35 cellular contexts compared by ENCODE assay signal in the genomic region with DNA sequence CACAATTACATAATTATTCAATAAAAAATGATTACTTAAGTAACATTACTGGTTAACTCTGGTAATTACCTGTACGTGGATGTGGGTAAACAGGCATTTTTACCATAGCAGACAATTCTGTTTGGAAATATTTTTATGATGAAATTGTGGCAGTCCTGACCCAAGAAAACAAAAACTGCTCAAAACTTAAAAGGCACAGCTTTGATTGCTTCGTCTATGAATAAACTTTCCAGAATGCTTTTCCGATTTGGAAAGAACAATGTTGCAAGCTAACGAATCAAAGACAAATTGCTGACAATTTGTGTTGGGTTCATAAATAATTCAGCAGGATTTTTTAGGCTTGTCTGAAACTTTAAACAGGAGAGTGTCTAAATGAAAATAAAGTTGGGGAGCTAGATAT.
DNase-seq lines count a peak whose midpoint lies in the region; ATAC-seq and TF ChIP-seq lines count a peak whose summit lies in the region.
"Had no signal": no experiment of that assay in that cellular context is flagged by ENCODE, and none has a peak within 500 bp of the region (broad histone marks: within the 10 kb centered on the region; RNA-seq: fewer than 3 reads in every experiment).

No MANE protein-coding gene starts in this region.

- no peaks in the 10 kb centered on the region for H3K36me3 ChIP-seq in SK-N-SH (replicated peaks in 1 of 2; ENCODE audit: control insufficient read depth in 1 of 2, insufficient read depth in 2 of 2, low read length in 1 of 2)
- H3K36me3 ChIP-seq in breast epithelium, result no peaks in the 10 kb centered on the region
- no peaks in the 10 kb centered on the region for H3K36me3 ChIP-seq in adipocyte (ENCODE audit: control insufficient read depth, insufficient read depth, low read length, severe bottlenecking)
- H3K36me3 ChIP-seq in Peyer's patch, result no peaks in the 10 kb centered on the region
- H3K36me3 ChIP-seq in transverse colon, result no peaks in the 10 kb centered on the region
- H3K36me3 ChIP-seq: BE2C; BLaER1; BLaER1 treated with 17β-estradiol and CSF1 and Interleukin-3, amounts not matched to agents 10 nM and 100 nM had no signal

- H3K79me2 ChIP-seq in SK-N-SH (ENCODE audit: insufficient read depth), result no peaks in the 10 kb centered on the region

- H3K27me3 ChIP-seq in SK-N-SH (ENCODE audit: insufficient read depth) (no peaks in the 10 kb centered on the region), breast epithelium (no peaks in the 10 kb centered on the region), adipocyte (replicated peaks; ENCODE audit: control insufficient read depth, insufficient read depth, low read length) (no peaks in the 10 kb centered on the region), Peyer's patch (no peaks in the 10 kb centered on the region), transverse colon (no peaks in the 10 kb centered on the region)
- H3K27me3 ChIP-seq: BE2C; BLaER1; BLaER1 treated with 17β-estradiol and CSF1 and Interleukin-3, amounts not matched to agents 10 nM and 100 nM had no signal

- intact Hi-C loops in MCF 10A (cut with micrococcal nuclease), result no loop called here
- intact Hi-C loops in breast epithelium (cut with DNase I; ENCODE audit: low total_unique reads), result no loop called here
- intact Hi-C loops in transverse colon (cut with DNase I; ENCODE audit: low total_unique reads), result no loop called here

- ATAC-seq in SK-N-SH treated with all-trans-retinoic acid at 6 μM for 48 hours (no peak), omental fat pad (ENCODE audit: low FRiP score) (peak; percentile 67)
- ATAC-seq: A549; CD8-positive, alpha-beta T cell had no signal

- no peaks in the 10 kb centered on the region for H3K9me3 ChIP-seq in SK-N-SH
- H3K9me3 ChIP-seq in breast epithelium, result no peaks in the 10 kb centered on the region
- H3K9me3 ChIP-seq in adipocyte (ENCODE audit: control insufficient read depth, low read length), result no peaks in the 10 kb centered on the region
- no peaks in the 10 kb centered on the region for H3K9me3 ChIP-seq in Peyer's patch
- H3K9me3 ChIP-seq in transverse colon, result no peaks in the 10 kb centered on the region
- H3K9me3 ChIP-seq: A549; BE2C; BLaER1; BLaER1 treated with 17β-estradiol and CSF1 and Interleukin-3, amounts not matched to agents 10 nM and 100 nM; Caco-2 had no signal

- POLR2A ChIA-PET in SK-N-SH (lab: Yijun Ruan, JAX), result no interaction called here
- POLR2A ChIA-PET in MCF 10A (lab: Yijun Ruan, JAX), result no interaction called here

- in situ Hi-C loops in transverse colon (cut with MboI; ENCODE audit: low pct_ligation_motif_present in 1 of 4, low pct_unique_long_range_greater_than_20kb in 1 of 4, low sequenced_read_pairs in 3 of 4), result no loop called here

- H3K27me3 Mint-ChIP-seq in MCF 10A (ENCODE audit: insufficient read depth, unreplicated experiment), result no peaks in the 10 kb centered on the region
- H3K27me3 Mint-ChIP-seq: B cell; CD4-positive, alpha-beta T cell; CD4-positive, CD25-positive, alpha-beta regulatory T cell; CD8-positive, alpha-beta memory T cell had no signal

- no peak for TF ChIP-seq CTCF in SK-N-SH (IDR thresholded peaks at IDR 0.05)
- TF ChIP-seq CTCF in MCF 10A (IDR thresholded peaks at IDR 0.05; ENCODE audit: unreplicated experiment), result no peak
- no peak for TF ChIP-seq CTCF in breast epithelium (IDR thresholded peaks at IDR 0.05)
- no peak for TF ChIP-seq CTCF in omental fat pad (IDR thresholded peaks at IDR 0.05)
- no peak for TF ChIP-seq CTCF in Peyer's patch (IDR thresholded peaks at IDR 0.05)
- no peak for TF ChIP-seq CTCF in transverse colon (IDR thresholded peaks at IDR 0.05)

- CTCF ChIA-PET in SK-N-SH (lab: Yijun Ruan, JAX) (no interaction called here), MCF 10A (lab: Yijun Ruan, JAX) (no interaction called here)

- no peak for TF ChIP-seq POLR2A in breast epithelium (IDR thresholded peaks at IDR 0.05)
- TF ChIP-seq POLR2A in Peyer's patch (IDR thresholded peaks at IDR 0.05), result no peak
- no peak for TF ChIP-seq POLR2A in transverse colon (IDR thresholded peaks at IDR 0.05)

- peaks cover 8% of the 10 kb centered on the region for H3F3A ChIP-seq in SK-N-SH (replicated peaks; ENCODE audit: insufficient read depth)

- no peak overlapping the region for H3K27ac ChIP-seq in SK-N-SH (ENCODE audit: low read depth in 2 of 2, low read length in 1 of 2)
- H3K27ac ChIP-seq in breast epithelium, result no peak overlapping the region
- no peak overlapping the region for H3K27ac ChIP-seq in Peyer's patch
- no peak overlapping the region for H3K27ac ChIP-seq in transverse colon
- H3K27ac ChIP-seq: 22Rv1; A549; BLaER1; BLaER1 treated with 17β-estradiol and CSF1 and Interleukin-3, amounts not matched to agents 10 nM and 100 nM; C4-2B had no signal

- no peak for TF ChIP-seq EP300 in SK-N-SH (IDR thresholded peaks at IDR 0.05; ENCODE audit: borderline replicate concordance in 1 of 2, low read depth in 1 of 2, low read length in 1 of 2)
- no peak for TF ChIP-seq EP300 in transverse colon (IDR thresholded peaks at IDR 0.05; ENCODE audit: low read depth)

- no peaks in the 10 kb centered on the region for H4K20me1 ChIP-seq in SK-N-SH (ENCODE audit: insufficient read depth)
- H4K20me1 ChIP-seq: BLaER1; BLaER1 treated with 17β-estradiol and CSF1 and Interleukin-3, amounts not matched to agents 10 nM and 100 nM had no signal

- H3K4me1 Mint-ChIP-seq in MCF 10A (ENCODE audit: insufficient read depth, unreplicated experiment), result peaks cover 13% of the 10 kb centered on the region
- H3K4me1 Mint-ChIP-seq: B cell; CD14-positive monocyte; CD4-positive, alpha-beta memory T cell; CD4-positive, CD25-positive, alpha-beta regulatory T cell; CD8-positive, alpha-beta memory T cell had no signal

- WGBS in SK-N-SH (ENCODE audit: low lambda C conversion rate), result 10% methylated on average over 4 of the region's 4 CpGs
- WGBS in transverse colon (ENCODE audit: low coverage in 1 of 2), 2 donors, result 42 to 76% methylated on average over 4 of the region's 4 CpGs

- BruUV-seq in MCF 10A (replicated peaks; lab: Mats Ljungman, UMichigan), result no TSS peak

- H2AFZ ChIP-seq in SK-N-SH (ENCODE audit: low read depth), result 0 out of 2 replicates have a peak overlapping the region, but pooled peaks have one; percentile 2

- H3K9me3 Mint-ChIP-seq in MCF 10A (ENCODE audit: unreplicated experiment), result no peaks in the 10 kb centered on the region
- H3K9me3 Mint-ChIP-seq: CD4-positive, alpha-beta T cell; CD8-positive, alpha-beta memory T cell; CD8-positive, alpha-beta T cell had no signal

- H3K9ac ChIP-seq in SK-N-SH, result no peak overlapping the region
- H3K9ac ChIP-seq in adipocyte (ENCODE audit: low read length), result no peak overlapping the region
- H3K9ac ChIP-seq: BLaER1; BLaER1 treated with 17β-estradiol and CSF1 and Interleukin-3, amounts not matched to agents 10 nM and 100 nM had no signal

- no peak for TF ChIP-seq RAD21 in SK-N-SH (IDR thresholded peaks at IDR 0.05; ENCODE audit: low read length)

- H3K4me3 ChIP-seq in SK-N-SH (ENCODE audit: low read depth in 2 of 2, low read length in 1 of 2) (no peak overlapping the region), breast epithelium (no peak overlapping the region), adipocyte (ENCODE audit: low read length) (no peak overlapping the region), Peyer's patch (no peak overlapping the region), transverse colon (no peak overlapping the region)
- H3K4me3 ChIP-seq: A549; BLaER1; BLaER1 treated with 17β-estradiol and CSF1 and Interleukin-3, amounts not matched to agents 10 nM and 100 nM had no signal

- DNase-seq in SK-N-SH, result no peak
- DNase-seq in MCF 10A (ENCODE audit: unreplicated experiment), result peak; percentile 16
- no peak for DNase-seq in breast epithelium (ENCODE audit: low spot score in 2 of 2)
- DNase-seq in adipocyte (ENCODE audit: low read depth), result peak; percentile 25
- no peak for DNase-seq in omental fat pad (ENCODE audit: low spot score)
- no peak for DNase-seq in Peyer's patch
- no peak for DNase-seq in transverse colon
- DNase-seq: 8988T; ACHN; AML-193; BE2C; C1 segment of cervical spinal cord; Caco-2; Calu3; CD4-positive, alpha-beta memory T cell; CD4-positive, alpha-beta T cell; CD4-positive, CD25-positive, alpha-beta regulatory T cell; CD8-positive, alpha-beta memory T cell; CD8-positive, alpha-beta T cell; COR-L47; DMS 273 treated with DMSO at 0.1 percent for 48 hours; DMS153; DMS53; DMS79; DMS79 treated with DMSO at 0.1 percent for 48 hours; DND-41; EL had no signal

- H3K4me2 ChIP-seq in SK-N-SH, result no peak overlapping the region
- H3K4me2 ChIP-seq: A549; BLaER1; BLaER1 treated with 17β-estradiol and CSF1 and Interleukin-3, amounts not matched to agents 10 nM and 100 nM had no signal

- no peak overlapping the region for H3K27ac Mint-ChIP-seq in MCF 10A (ENCODE audit: low read depth, unreplicated experiment)
- H3K27ac Mint-ChIP-seq: B cell; CD14-positive monocyte; CD4-positive, alpha-beta memory T cell; CD4-positive, alpha-beta T cell; CD4-positive, CD25-positive, alpha-beta regulatory T cell; CD8-positive, alpha-beta memory T cell; CD8-positive, alpha-beta T cell had no signal

- no peaks in the 10 kb centered on the region; a peak in 2 of 4 replicates for H3K4me1 ChIP-seq in SK-N-SH (ENCODE audit: control insufficient read depth in 1 of 2, insufficient read depth in 2 of 2, low read depth in 1 of 2, low read length in 1 of 2)
- H3K4me1 ChIP-seq in breast epithelium, result no peaks in the 10 kb centered on the region
- peaks cover 22% of the 10 kb centered on the region for H3K4me1 ChIP-seq in adipocyte (ENCODE audit: control insufficient read depth, insufficient read depth, low read length)
- no peaks in the 10 kb centered on the region for H3K4me1 ChIP-seq in Peyer's patch
- H3K4me1 ChIP-seq in transverse colon, result no peaks in the 10 kb centered on the region
- H3K4me1 ChIP-seq: A549; BE2C; BLaER1; BLaER1 treated with 17β-estradiol and CSF1 and Interleukin-3, amounts not matched to agents 10 nM and 100 nM; Caco-2 had no signal

- H3K9me2 ChIP-seq in SK-N-SH, result no peaks in the 10 kb centered on the region

- no peaks in the 10 kb centered on the region for H3K36me3 Mint-ChIP-seq in MCF 10A (ENCODE audit: insufficient read depth, unreplicated experiment)
- H3K36me3 Mint-ChIP-seq: CD14-positive monocyte; CD4-positive, alpha-beta memory T cell; CD4-positive, CD25-positive, alpha-beta regulatory T cell; CD8-positive, alpha-beta memory T cell; CD8-positive, alpha-beta T cell had no signal

- no peak overlapping the region for H3K4me3 Mint-ChIP-seq in MCF 10A (ENCODE audit: unreplicated experiment)
- H3K4me3 Mint-ChIP-seq: B cell; CD14-positive monocyte; CD4-positive, alpha-beta memory T cell; CD4-positive, alpha-beta T cell; CD4-positive, CD25-positive, alpha-beta regulatory T cell; CD8-positive, alpha-beta memory T cell; CD8-positive, alpha-beta T cell had no signal

TF ChIP-seq in SK-N-SH, 30 proteins besides CTCF, POLR2A, EP300 and RAD21 (continues in another document):
- TF ChIP-seq YY1 (IDR thresholded peaks at IDR 0.05; ENCODE audit: low read depth), result no peak

TF ChIP-seq in SK-N-SH treated with all-trans-retinoic acid at 6 μM for 48 hours, 23 proteins besides CTCF, POLR2A, EP300 and RAD21 (continues in another document):
- no peak for TF ChIP-seq ARNTL (CRISPR knock-in tag; IDR thresholded peaks at IDR 0.05; ENCODE audit: borderline replicate concordance, low read depth)
- TF ChIP-seq ZFP30 (CRISPR knock-in tag; IDR thresholded peaks at IDR 0.05), result no peak
- TF ChIP-seq BACH2 (CRISPR knock-in tag; IDR thresholded peaks at IDR 0.05; ENCODE audit: borderline replicate concordance), result no peak
- TF ChIP-seq CSDC2 (CRISPR knock-in tag; IDR thresholded peaks at IDR 0.05), result no peak

Comparison
In these comparisons a context has a peak if more than half of its experiments do, and no peak if none do; other contexts are left out.
1. DNase-seq: peak in MCF 10A (single experiment) and adipocyte (single experiment); none in SK-N-SH (single experiment), breast epithelium (0 of 2), omental fat pad (single experiment), Peyer's patch (0 of 3) and transverse colon (single experiment).